Comparison of ENCODE assay signal across 22 cellular contexts in genomic region chr13:85974604-85975366, GRCh38.
DNase-seq lines count a peak whose midpoint lies in the region; TF ChIP-seq lines count a peak whose summit lies in the region.
"Had no signal": no experiment of that assay in that cellular context is flagged by ENCODE, and none has a peak within 500 bp of the region (broad histone marks: within the 10 kb centered on the region; RNA-seq: fewer than 3 reads in every experiment).

No MANE protein-coding gene starts in this region.

- TF ChIP-seq EP300 in neural cell (conservative IDR thresholded peaks at IDR 0.05; ENCODE audit: poor library complexity, severe bottlenecking), result no peak

- no peaks in the 10 kb centered on the region for H3K9me3 Mint-ChIP-seq in mesothelial cell of epicardium
- H3K9me3 Mint-ChIP-seq: neural progenitor cell, type B pancreatic cell had no signal

- H3K4me1 Mint-ChIP-seq in mesothelial cell of epicardium, result peaks cover 8% of the 10 kb centered on the region
- H3K4me1 Mint-ChIP-seq: activated CD4-positive, alpha-beta T cell treated with anti-CD3 and anti-CD28 coated beads, Interleukin-2, amount 10 ng/mL, durations not matched to agents 7 days and 5 days; CD4-positive, alpha-beta memory T cell; neural progenitor cell had no signal

- TF ChIP-seq POLR2A in Peyer's patch (IDR thresholded peaks at IDR 0.05), result no peak

- H3K27me3 ChIP-seq in adipocyte (replicated peaks; ENCODE audit: control insufficient read depth, insufficient read depth, low read length) (no peaks in the 10 kb centered on the region), neural cell (ENCODE audit: insufficient read depth, low read depth, low read length) (no peaks in the 10 kb centered on the region), Peyer's patch (no peaks in the 10 kb centered on the region)
- H3K27me3 ChIP-seq: neural progenitor cell had no signal

- no peak overlapping the region for H2AFZ ChIP-seq in neural cell (ENCODE audit: low read depth, low read length)
- H2AFZ ChIP-seq: neural progenitor cell had no signal

- H3K27me3 Mint-ChIP-seq in mesothelial cell of epicardium (ENCODE audit: low read depth), result peaks cover 2% of the 10 kb centered on the region
- H3K27me3 Mint-ChIP-seq: activated CD4-positive, alpha-beta T cell treated with anti-CD3 and anti-CD28 coated beads, Interleukin-2, amount 10 ng/mL, durations not matched to agents 7 days and 5 days; CD4-positive, alpha-beta memory T cell; type B pancreatic cell had no signal

- H3K4me1 ChIP-seq in adipocyte (ENCODE audit: control insufficient read depth, insufficient read depth, low read length) (peaks cover 10% of the 10 kb centered on the region), Peyer's patch (no peaks in the 10 kb centered on the region)
- H3K4me1 ChIP-seq: neural progenitor cell had no signal

- no peaks in the 10 kb centered on the region for H3K9me2 ChIP-seq in neural cell (ENCODE audit: insufficient read depth, low read length)

- H3K36me3 ChIP-seq in adipocyte (ENCODE audit: control insufficient read depth, insufficient read depth, low read length, severe bottlenecking), result no peaks in the 10 kb centered on the region
- H3K36me3 ChIP-seq in neural cell (ENCODE audit: insufficient read depth, low read length), result no peaks in the 10 kb centered on the region
- H3K36me3 ChIP-seq in Peyer's patch, result no peaks in the 10 kb centered on the region
- H3K36me3 ChIP-seq: neural progenitor cell had no signal

- H3K4me2 ChIP-seq in neural cell (ENCODE audit: low read length), result no peak overlapping the region
- H3K4me2 ChIP-seq: KMS-11, neural progenitor cell had no signal

- no peak for TF ChIP-seq RAD21 in neural cell (conservative IDR thresholded peaks at IDR 0.05)

- H3K4me3 Mint-ChIP-seq in mesothelial cell of epicardium, result no peak overlapping the region
- H3K4me3 Mint-ChIP-seq: activated CD4-positive, alpha-beta T cell treated with anti-CD3 and anti-CD28 coated beads, Interleukin-2, amount 10 ng/mL, durations not matched to agents 7 days and 5 days; CD4-positive, alpha-beta memory T cell; neural progenitor cell; type B pancreatic cell had no signal

- H3K27ac ChIP-seq in neural cell (ENCODE audit: low read length), result no peak overlapping the region
- no peak overlapping the region for H3K27ac ChIP-seq in Peyer's patch
- H3K27ac ChIP-seq: KMS-11, neural progenitor cell had no signal

- H4K20me1 ChIP-seq in neural cell (ENCODE audit: insufficient read depth), result no peaks in the 10 kb centered on the region

- no peak for TF ChIP-seq CTCF in neural cell (IDR thresholded peaks at IDR 0.05; ENCODE audit: poor library complexity, severe bottlenecking)
- TF ChIP-seq CTCF in mesothelial cell of epicardium (IDR thresholded peaks at IDR 0.05; ENCODE audit: unreplicated experiment), result no peak
- no peak for TF ChIP-seq CTCF in Peyer's patch (IDR thresholded peaks at IDR 0.05)

- H3K9me3 ChIP-seq in adipocyte (ENCODE audit: control insufficient read depth, low read length) (no peaks in the 10 kb centered on the region), neural cell (ENCODE audit: low read length) (no peaks in the 10 kb centered on the region), Peyer's patch (no peaks in the 10 kb centered on the region)

- H3K36me3 Mint-ChIP-seq in mesothelial cell of epicardium, result no peaks in the 10 kb centered on the region
- H3K36me3 Mint-ChIP-seq: CD4-positive, alpha-beta memory T cell; neural progenitor cell; type B pancreatic cell had no signal

- H3K9ac ChIP-seq in adipocyte (ENCODE audit: low read length), result no peak overlapping the region
- H3K9ac ChIP-seq in neural cell (ENCODE audit: low read length), result no peak overlapping the region
- H3K9ac ChIP-seq: KMS-11, neural progenitor cell had no signal

- no peak overlapping the region for H3K27ac Mint-ChIP-seq in mesothelial cell of epicardium
- H3K27ac Mint-ChIP-seq: activated CD4-positive, alpha-beta T cell treated with anti-CD3 and anti-CD28 coated beads, Interleukin-2, amount 10 ng/mL, durations not matched to agents 7 days and 5 days; CD4-positive, alpha-beta memory T cell; neural progenitor cell; type B pancreatic cell had no signal

- no peaks in the 10 kb centered on the region for H3K79me2 ChIP-seq in neural cell (replicated peaks; ENCODE audit: insufficient read depth, low read length)

- peak; percentile 31 for DNase-seq in HT1080 (ENCODE audit: low read depth)
- no peak for DNase-seq in adipocyte (ENCODE audit: low read depth)
- DNase-seq in fibroblast of gingiva (ENCODE audit: low read depth), result peak; percentile 3
- DNase-seq in mesothelial cell of epicardium (ENCODE audit: low spot score in 2 of 2, unreplicated experiment in 2 of 2), result no peak
- DNase-seq in Peyer's patch, result no peak
- DNase-seq in SKM-1 (lab: John Stamatoyannopoulos, UW; ENCODE audit: unreplicated experiment), result no peak
- DNase-seq: activated CD4-positive, alpha-beta T cell treated with anti-CD3 and anti-CD28 coated beads, Interleukin-2, amount 10 ng/mL, durations not matched to agents 7 days and 5 days; activated naive CD4-positive, alpha-beta T cell treated with Interleukin-2 at 50 U/mL for 16 hours; activated T-cell treated with anti-CD3 and anti-CD28 coated beads, Interleukin-2, amount 50 U/mL, for 48 hours; amygdala; CD4-positive, alpha-beta memory T cell; cerebellar nuclear complex; mucosa of descending colon; NCI-H1694; NCI-H2171; NCI-H524; posterior cingulate gyrus; RPMI8226 had no signal

- H3K4me3 ChIP-seq in adipocyte (ENCODE audit: low read length), result peak overlapping the region; percentile 11
- no peak overlapping the region for H3K4me3 ChIP-seq in neural cell (ENCODE audit: low read length)
- no peak overlapping the region for H3K4me3 ChIP-seq in Peyer's patch
- H3K4me3 ChIP-seq: mucosa of descending colon, neural progenitor cell had no signal

- no peaks in the 10 kb centered on the region for H3F3A ChIP-seq in neural cell (ENCODE audit: insufficient read depth, low read length, poor library complexity, severe bottlenecking)

TF ChIP-seq in neural cell, 6 proteins besides CTCF, POLR2A, EP300 and RAD21:
- TF ChIP-seq TAF1 (IDR thresholded peaks at IDR 0.05; ENCODE audit: low read depth), result no peak
- TF ChIP-seq MXI1 (conservative IDR thresholded peaks at IDR 0.05; ENCODE audit: poor library complexity, severe bottlenecking), result no peak
- peak; percentile 72 for TF ChIP-seq REST (IDR thresholded peaks at IDR 0.05; ENCODE audit: borderline replicate concordance)
- TF ChIP-seq EZH2 (IDR thresholded peaks at IDR 0.05; ENCODE audit: borderline replicate concordance, insufficient read depth, low read length, poor library complexity, severe bottlenecking), result no peak
- peak; percentile 14 for TF ChIP-seq SMC3 (conservative IDR thresholded peaks at IDR 0.05; ENCODE audit: poor library complexity)
- peak; percentile 46 for TF ChIP-seq POLR2AphosphoS5 (IDR thresholded peaks at IDR 0.05)

Comparison
In these comparisons a context has a peak if more than half of its experiments do, and no peak if none do; other contexts are left out.
1. DNase-seq: peak in HT1080 (single experiment) and fibroblast of gingiva (single experiment); none in adipocyte (single experiment), mesothelial cell of epicardium (0 of 2), Peyer's patch (0 of 3) and SKM-1 (single experiment).